20 cellular contexts compared by ENCODE assay signal in genomic region chr3:124984754-124985153, GRCh38. TPM values are rescaled to one million over a fixed set of nuclear protein-coding genes. Genes with fewer than 3 reads are reported as not detected.
A peak's percentile ranks its signal among the peaks of the same experiment; 100 is the strongest.
DNase-seq lines count a peak whose midpoint lies in the region; ATAC-seq, FAIRE-seq and TF ChIP-seq lines count a peak whose summit lies in the region.
"Had no signal": no experiment of that assay in that cellular context is flagged by ENCODE, and none has a peak within 500 bp of the region (broad histone marks: within the 10 kb centered on the region; RNA-seq: fewer than 3 reads in every experiment).

No MANE protein-coding gene starts in this region.

- H3K4me3 ChIP-seq in A549, result no peak overlapping the region
- no peak overlapping the region for H3K4me3 ChIP-seq in PC-3 (ENCODE audit: low read length)
- H3K4me3 ChIP-seq in esophagus squamous epithelium, result no peak overlapping the region
- no peak overlapping the region for H3K4me3 ChIP-seq in foreskin fibroblast (ENCODE audit: low read depth in 1 of 2, low read length in 2 of 2)

- no TSS peak for BruUV-seq in PC-3 (replicated peaks; lab: Mats Ljungman, UMichigan)

- no peak overlapping the region for H3K9ac ChIP-seq in PC-3 (ENCODE audit: low read length)

- H3K27me3 Mint-ChIP-seq in osteocyte (ENCODE audit: unreplicated experiment), result no peaks in the 10 kb centered on the region
- no peaks in the 10 kb centered on the region for H3K27me3 Mint-ChIP-seq in natural killer cell treated with Interleukin-12 subunit alpha and Interleukin-12 subunit beta and Interleukin-15 and Interleukin-18, amount 100 ng/mL, for 72 hours
- H3K27me3 Mint-ChIP-seq: CD8-positive, alpha-beta memory T cell; naive thymus-derived CD8-positive, alpha-beta T cell; progenitor cell of endocrine pancreas; stimulated activated memory B cell treated with anti-CD40 and anti-IgM and Interleukin-4, amounts not matched to agents 10 μg/mL and 1 μg/mL and 100 μg/mL, for 72 hours had no signal

- H3K4me2 ChIP-seq in A549 (peak overlapping the region; percentile 74), PC-3 (ENCODE audit: low read length) (peak overlapping the region; percentile 30)

- TF ChIP-seq CTCF in A549 (IDR thresholded peaks at IDR 0.05) (no peak), PC-3 (conservative IDR thresholded peaks at IDR 0.05; ENCODE audit: low read depth, low read length) (no peak), esophagus squamous epithelium (IDR thresholded peaks at IDR 0.05) (no peak), osteocyte (IDR thresholded peaks at IDR 0.05) (no peak), foreskin fibroblast (IDR thresholded peaks at IDR 0.05; ENCODE audit: low read depth, low read length) (no peak)

- TF ChIP-seq RAD21 in A549 (conservative IDR thresholded peaks at IDR 0.05 in 1 of 2, IDR thresholded peaks at IDR 0.05 in 1 of 2), result no peak

- no peaks in the 10 kb centered on the region for H4K20me1 ChIP-seq in PC-3 (ENCODE audit: low read length)

- no peak for TF ChIP-seq EP300 in A549 (IDR thresholded peaks at IDR 0.05)

- H3K9me3 Mint-ChIP-seq in osteocyte (ENCODE audit: unreplicated experiment), result no peaks in the 10 kb centered on the region
- no peaks in the 10 kb centered on the region for H3K9me3 Mint-ChIP-seq in natural killer cell treated with Interleukin-12 subunit alpha and Interleukin-12 subunit beta and Interleukin-15 and Interleukin-18, amount 100 ng/mL, for 72 hours
- H3K9me3 Mint-ChIP-seq: CD8-positive, alpha-beta memory T cell; naive thymus-derived CD8-positive, alpha-beta T cell; stimulated activated memory B cell treated with anti-CD40 and anti-IgM and Interleukin-4, amounts not matched to agents 10 μg/mL and 1 μg/mL and 100 μg/mL, for 72 hours had no signal

- WGBS in A549 (ENCODE audit: missing lambda C conversion rate), result 94% methylated on average over 3 of the region's 3 CpGs
- WGBS in esophagus squamous epithelium, 2 donors, result 86 to 90% methylated on average over 3 of the region's 3 CpGs

- intact Hi-C loops in PC-3 (cut with micrococcal nuclease) (no loop called here), esophagus squamous epithelium (cut with DNase I) (no loop called here)

- H3K4me3 Mint-ChIP-seq in osteocyte (ENCODE audit: unreplicated experiment), result no peak overlapping the region
- H3K4me3 Mint-ChIP-seq in natural killer cell treated with Interleukin-12 subunit alpha and Interleukin-12 subunit beta and Interleukin-15 and Interleukin-18, amount 100 ng/mL, for 72 hours, result no peak overlapping the region
- H3K4me3 Mint-ChIP-seq: CD8-positive, alpha-beta memory T cell; naive thymus-derived CD8-positive, alpha-beta T cell; stimulated activated memory B cell treated with anti-CD40 and anti-IgM and Interleukin-4, amounts not matched to agents 10 μg/mL and 1 μg/mL and 100 μg/mL, for 72 hours had no signal

- H3K9me3 ChIP-seq in A549, result no peaks in the 10 kb centered on the region
- H3K9me3 ChIP-seq in PC-3 (ENCODE audit: low read length), result no peaks in the 10 kb centered on the region
- no peaks in the 10 kb centered on the region for H3K9me3 ChIP-seq in esophagus squamous epithelium

- H3K27me3 ChIP-seq in PC-3 (ENCODE audit: low read length) (no peaks in the 10 kb centered on the region), esophagus squamous epithelium (no peaks in the 10 kb centered on the region)

- H3F3A ChIP-seq in PC-3 (ENCODE audit: low read length, unreplicated experiment), result no peaks in the 10 kb centered on the region

- H3K36me3 Mint-ChIP-seq in osteocyte (ENCODE audit: unreplicated experiment), result peaks cover 33% of the 10 kb centered on the region
- peaks cover 7% of the 10 kb centered on the region for H3K36me3 Mint-ChIP-seq in natural killer cell treated with Interleukin-12 subunit alpha and Interleukin-12 subunit beta and Interleukin-15 and Interleukin-18, amount 100 ng/mL, for 72 hours

- H3K4me1 Mint-ChIP-seq in osteocyte (ENCODE audit: unreplicated experiment), result peaks cover 23% of the 10 kb centered on the region
- peaks cover 5 to 17% of the 10 kb centered on the region in 2 donors for H3K4me1 Mint-ChIP-seq in natural killer cell treated with Interleukin-12 subunit alpha and Interleukin-12 subunit beta and Interleukin-15 and Interleukin-18, amount 100 ng/mL, for 72 hours (ENCODE audit: low read depth in 2 of 2)

- H3K9me2 ChIP-seq in PC-3 (replicated peaks; ENCODE audit: low read length), result no peaks in the 10 kb centered on the region

- no peak for FAIRE-seq in A549 (lab: Jason Lieb, UNC)
- FAIRE-seq: HTR-8/SVneo had no signal

- no peak for TF ChIP-seq POLR2A in A549 (IDR thresholded peaks at IDR 0.05; ENCODE audit: low read length)
- no peak for TF ChIP-seq POLR2A in esophagus squamous epithelium (IDR thresholded peaks at IDR 0.05)

- H3K27ac ChIP-seq in A549 (peak overlapping the region; percentile 77 to 93), PC-3 (ENCODE audit: low read length) (peak overlapping the region; percentile 77), esophagus squamous epithelium (peak overlapping the region; percentile 7 to 77 (median 65))

- H3K4me1 ChIP-seq in A549 (peaks cover 27% of the 10 kb centered on the region), PC-3 (ENCODE audit: insufficient read depth, low read length) (peaks cover 25% of the 10 kb centered on the region), esophagus squamous epithelium (peaks cover 0 to 35% (median 14%) of the 10 kb centered on the region in 3 donors)

- peak overlapping the region; percentile 92 for H3K27ac Mint-ChIP-seq in osteocyte (ENCODE audit: unreplicated experiment)
- no peak overlapping the region for H3K27ac Mint-ChIP-seq in natural killer cell treated with Interleukin-12 subunit alpha and Interleukin-12 subunit beta and Interleukin-15 and Interleukin-18, amount 100 ng/mL, for 72 hours
- H3K27ac Mint-ChIP-seq: progenitor cell of endocrine pancreas; stimulated activated memory B cell treated with anti-CD40 and anti-IgM and Interleukin-4, amounts not matched to agents 10 μg/mL and 1 μg/mL and 100 μg/mL, for 72 hours had no signal

- POLR2A ChIA-PET in A549 (lab: Yijun Ruan, JAX) (no interaction called here), PC-3 (lab: Charles Lee; ENCODE audit: unreplicated experiment) (interaction anchor here (0.6 kb wide), 1 partner anchor 50 kb away, joined by 3 read pairs; the partner anchor contains the start of gene MUC13)

- DNase-seq in A549 (ENCODE audit: low read depth in 1 of 2, low spot score in 1 of 2) (no peak), PC-3 (no peak), esophagus squamous epithelium (lab: John Stamatoyannopoulos, UW) (no peak), osteocyte (ENCODE audit: extremely low spot score, unreplicated experiment) (no peak), cortex of kidney (lab: John Stamatoyannopoulos, UW) (no peak), foreskin fibroblast (no peak)
- DNase-seq in natural killer cell treated with Interleukin-12 subunit alpha and Interleukin-12 subunit beta and Interleukin-15 and Interleukin-18, amount 100 ng/mL, for 72 hours (ENCODE audit: low spot score), result no peak
- DNase-seq: activated CD4-positive, alpha-beta T cell treated with anti-CD3 and anti-CD28 coated beads for 4 hours; activated CD8-positive, alpha-beta memory T cell treated with anti-CD3 and anti-CD28 coated beads, Interleukin-2, amount 50 U/mL, for 4 hours; activated effector memory CD4-positive, alpha-beta T cell treated with anti-CD3 and anti-CD28 coated beads, Interleukin-2, amount 50 U/mL, for 16 hours; CD8-positive, alpha-beta memory T cell; naive thymus-derived CD8-positive, alpha-beta T cell; NCI-H1417 treated with DMSO at 0.1 percent for 48 hours; NCI-H2171; NCI-H69 had no signal

- H3K36me3 ChIP-seq in PC-3 (ENCODE audit: low read depth, low read length), result no peaks in the 10 kb centered on the region
- H3K36me3 ChIP-seq in esophagus squamous epithelium, result peaks cover 0 to 54% (median 5%) of the 10 kb centered on the region in 3 donors

- no peaks in the 10 kb centered on the region for H3K79me2 ChIP-seq in PC-3 (ENCODE audit: low read length)

- ATAC-seq in A549 (no peak), PC-3 (no peak), GM18519 (IDR thresholded peaks at IDR 0.05; ENCODE audit: low FRiP score, unreplicated experiment) (no peak)
- no peak for ATAC-seq in natural killer cell treated with Interleukin-12 subunit alpha and Interleukin-12 subunit beta and Interleukin-15 and Interleukin-18, amount 100 ng/mL, for 72 hours
- ATAC-seq: naive thymus-derived CD8-positive, alpha-beta T cell; stimulated activated memory B cell treated with anti-CD40 and anti-IgM and Interleukin-4, amounts not matched to agents 10 μg/mL and 1 μg/mL and 100 μg/mL, for 72 hours had no signal

- no peak overlapping the region; the same call in 1 of the 2 replicates for H2AFZ ChIP-seq in PC-3 (ENCODE audit: low read length)

- CTCF ChIA-PET in A549 (lab: Yijun Ruan, JAX) (no interaction called here), PC-3 (lab: Charles Lee) (no interaction called here)

TF ChIP-seq in A549, 52 proteins besides CTCF, POLR2A, EP300 and RAD21 (continues in another document):
- TF ChIP-seq ZNF302 (CRISPR knock-in tag; IDR thresholded peaks at IDR 0.05) (no peak), NR3C1 (IDR thresholded peaks at IDR 0.05) (no peak), KDM1A (IDR thresholded peaks at IDR 0.05; ENCODE audit: low read depth) (no peak), BHLHE40 (IDR thresholded peaks at IDR 0.05; ENCODE audit: low read depth, low read length) (no peak), ZFP36 (IDR thresholded peaks at IDR 0.05; ENCODE audit: borderline replicate concordance, partially characterized antibody) (no peak), ZSCAN20 (CRISPR knock-in tag; IDR thresholded peaks at IDR 0.05) (no peak), MYC (IDR thresholded peaks at IDR 0.05; ENCODE audit: borderline replicate concordance, low read length) (no peak), USF2 (IDR thresholded peaks at IDR 0.05) (no peak), FOSB (CRISPR knock-in tag; IDR thresholded peaks at IDR 0.05) (no peak)

RNA-seq across cellular contexts. Expression of gene MUC13, which starts 50.2 kb away (rescaled TPM):
- 8.8 and 10.2 TPM in 2 replicates for polyA plus RNA-seq in A549 (2011; rRNA removed)
- 2.1 and 2.5 TPM in 2 replicates for polyA plus RNA-seq in A549 (2012; cell fraction: cytosol; rRNA removed)
- polyA plus RNA-seq in A549 (2012; cell fraction: nucleus; rRNA removed), result 4.8 and 6.9 TPM in 2 replicates
- 4.8 to 5.5 TPM (median 4.8 TPM) in 3 replicates for polyA plus RNA-seq in A549 (2017; fragmentation: RNase III; extraction: RNeasy Plus Mini Kit Qiagen cat#74134 plus additional on column Dnase treatment)
- 3.7 and 4.3 TPM in 2 replicates for polyA minus RNA-seq in A549 (2011; rRNA and poly(A)+ RNA removed)
- 0.04 TPM in 1 of 2 replicates, not detected in the other for total RNA-seq in PC-3 (2014; rRNA removed)
- total RNA-seq in esophagus squamous epithelium, result under 1 TPM in 1 of 4 donors, not detected in 3; 0.19 TPM
- total RNA-seq in osteocyte, result not detected in 2 replicates
- total RNA-seq in natural killer cell treated with Interleukin-12 subunit alpha and Interleukin-12 subunit beta and Interleukin-15 and Interleukin-18, amount 100 ng/mL, for 72 hours, result under 1 TPM in 1 of 2 donors, not detected in 1; 0.84 TPM
- total RNA-seq: CD8-positive, alpha-beta memory T cell; naive thymus-derived CD8-positive, alpha-beta T cell; progenitor cell of endocrine pancreas; urinary bladder had no signal
- polyA plus RNA-seq: CD8-positive, alpha-beta memory T cell; naive thymus-derived CD8-positive, alpha-beta T cell; urinary bladder had no signal
